Comparison of ENCODE assay signal across 10 cellular contexts in the genomic region with DNA sequence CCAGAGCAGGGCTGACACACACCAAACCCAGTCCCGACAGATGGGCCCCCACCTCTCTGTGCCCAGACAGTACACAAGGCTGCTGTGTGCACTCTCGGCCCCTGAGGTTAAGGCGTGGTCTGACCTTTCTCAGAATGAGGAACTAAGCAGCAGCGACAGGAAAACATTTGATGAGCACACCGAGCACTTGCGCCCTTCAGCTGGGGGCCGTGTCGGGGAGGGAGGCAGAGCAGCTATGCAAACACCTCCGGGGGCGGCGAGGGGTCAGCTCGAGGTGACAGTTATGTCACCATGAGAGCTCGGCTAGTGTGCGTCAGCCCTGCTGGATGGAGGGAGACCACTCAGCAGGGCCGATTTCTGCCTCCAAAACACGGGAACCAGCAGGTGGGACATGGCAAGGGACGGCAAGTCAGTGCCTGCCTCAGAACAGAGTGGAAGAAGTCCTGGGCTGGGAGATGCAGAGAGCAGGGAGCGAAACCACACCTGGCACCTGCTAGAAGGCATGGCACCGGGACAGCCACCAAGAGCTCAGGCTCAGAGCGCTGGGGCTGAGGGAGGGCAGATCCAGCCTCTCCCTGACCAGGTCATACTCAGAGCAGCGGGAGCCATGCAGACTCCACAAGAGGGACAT. TPM values are rescaled to one million over a fixed set of nuclear protein-coding genes. Genes with fewer than 3 reads are reported as not detected.
A peak's percentile ranks its signal among the peaks of the same experiment; 100 is the strongest.
DNase-seq lines count a peak whose midpoint lies in the region; ATAC-seq, FAIRE-seq and TF ChIP-seq lines count a peak whose summit lies in the region.
"Had no signal": no experiment of that assay in that cellular context is flagged by ENCODE, and none has a peak within 500 bp of the region (broad histone marks: within the 10 kb centered on the region; RNA-seq: fewer than 3 reads in every experiment).

No MANE protein-coding gene starts in this region.

- CTCF ChIA-PET in K562 (lab: Yijun Ruan, JAX; ENCODE audit: low intra/inter-chr PET ratio) = no interaction called here

- H3K9me3 ChIP-seq in K562 (replicated peaks; ENCODE audit: control insufficient read depth, insufficient read depth, low read depth, low read length) (no peaks in the 10 kb centered on the region), SJCRH30 (replicated peaks) (no peaks in the 10 kb centered on the region)
- H3K9me3 ChIP-seq: thoracic aorta had no signal

- DNase-seq in activated T-cell treated with anti-CD3 and anti-CD28 coated beads, Interleukin-2, amount 50 U/mL, for 24 hours = peak; percentile 39
- DNase-seq in activated T-cell treated with anti-CD3 and anti-CD28 coated beads for 4 hours (no peak), NCI-H2171 treated with DMSO at 0.1 percent for 48 hours (lab: John Stamatoyannopoulos, UW) (peak; percentile 59), K562 (ENCODE audit: extremely low read depth in 1 of 4, low spot score in 3 of 4) (peak; percentile 12 to 61 (median 30)), sciatic nerve (ENCODE audit: low spot score) (no peak), SJCRH30 (no peak), ecto neural progenitor cell (ENCODE audit: low spot score) (no peak)

- H3K36me3 Mint-ChIP-seq in activated T-cell treated with anti-CD3 and anti-CD28 coated beads, Interleukin-2, amount 50 U/mL, for 24 hours (ENCODE audit: low read depth) = no peaks in the 10 kb centered on the region
- H3K36me3 Mint-ChIP-seq: CD8-positive, alpha-beta memory T cell had no signal

- BruUV-seq in K562 (replicated peaks; lab: Mats Ljungman, UMichigan) = no TSS peak

- H3K36me3 ChIP-seq in K562 (ENCODE audit: control insufficient read depth, insufficient read depth, low read length) (no peaks in the 10 kb centered on the region), SJCRH30 (no peaks in the 10 kb centered on the region)

- no peak overlapping the region for H3K4me3 Mint-ChIP-seq in activated T-cell treated with anti-CD3 and anti-CD28 coated beads, Interleukin-2, amount 50 U/mL, for 24 hours
- H3K4me3 Mint-ChIP-seq: CD8-positive, alpha-beta memory T cell had no signal

- H3K27me3 ChIP-seq in K562 (ENCODE audit: control insufficient read depth in 2 of 2, insufficient read depth in 2 of 2, low read length in 2 of 2) = peaks cover 3 to 21% of the 10 kb centered on the region in 2 experiments; a peak in 3 of 5 replicates
- no peaks in the 10 kb centered on the region for H3K27me3 ChIP-seq in SJCRH30

- FAIRE-seq in K562 (lab: Jason Lieb, UNC) = no peak

- no peaks in the 10 kb centered on the region for H3K9me3 Mint-ChIP-seq in activated T-cell treated with anti-CD3 and anti-CD28 coated beads, Interleukin-2, amount 50 U/mL, for 24 hours
- H3K9me3 Mint-ChIP-seq: CD8-positive, alpha-beta memory T cell had no signal

- TF ChIP-seq POLR2A in K562 (conservative IDR thresholded peaks at IDR 0.05) = no peak

- TF ChIP-seq EP300 in K562 (IDR thresholded peaks at IDR 0.05; ENCODE audit: low read length) = no peak

- H3K27ac Mint-ChIP-seq in activated T-cell treated with anti-CD3 and anti-CD28 coated beads, Interleukin-2, amount 50 U/mL, for 24 hours = no peak overlapping the region
- H3K27ac Mint-ChIP-seq: CD8-positive, alpha-beta memory T cell had no signal

- H3K27me3 Mint-ChIP-seq in activated T-cell treated with anti-CD3 and anti-CD28 coated beads, Interleukin-2, amount 50 U/mL, for 24 hours = peaks cover 10% of the 10 kb centered on the region

- H3K79me2 ChIP-seq in K562 (ENCODE audit: control insufficient read depth, insufficient read depth, low read length) = no peaks in the 10 kb centered on the region

- intact Hi-C loops in K562 (cut with micrococcal nuclease) = no loop called here
- intact Hi-C loops in sciatic nerve (cut with DNase I) = no loop called here

- no peak overlapping the region; a peak in 1 of 4 replicates for H3K9ac ChIP-seq in K562 (ENCODE audit: insufficient read depth in 1 of 2, low read depth in 2 of 2, low read length in 2 of 2)

- H3K9me1 ChIP-seq in K562 (ENCODE audit: control insufficient read depth, insufficient read depth, low read length) = no peaks in the 10 kb centered on the region

- TF ChIP-seq CTCF in K562 (IDR thresholded peaks at IDR 0.05 in 2 of 3, conservative IDR thresholded peaks at IDR 0.05 in 1 of 3; ENCODE audit: insufficient read depth in 2 of 3, low read depth in 1 of 3, low read length in 3 of 3) = no peak

- H3K27ac ChIP-seq in K562 (ENCODE audit: extremely low read depth, low read depth, low read length) = no peak overlapping the region
- no peak overlapping the region for H3K27ac ChIP-seq in SJCRH30
- H3K27ac ChIP-seq: thoracic aorta had no signal

- ATAC-seq in HG02759 (IDR thresholded peaks at IDR 0.05; ENCODE audit: unreplicated experiment) (peak; percentile 98), K562 (peak; percentile 92), sciatic nerve (peak; percentile 19)

- no peak overlapping the region for H3K4me3 ChIP-seq in K562
- H3K4me3 ChIP-seq in SJCRH30 = no peak overlapping the region
- H3K4me3 ChIP-seq: thoracic aorta had no signal

- peaks cover 10% of the 10 kb centered on the region for H3K4me1 Mint-ChIP-seq in activated T-cell treated with anti-CD3 and anti-CD28 coated beads, Interleukin-2, amount 50 U/mL, for 24 hours (ENCODE audit: low read depth)

- no peak overlapping the region for H2AFZ ChIP-seq in K562 (ENCODE audit: low read depth, low read length)

- TF ChIP-seq RAD21 in K562 (CRISPR knock-in tag; conservative IDR thresholded peaks at IDR 0.05 in 1 of 2, IDR thresholded peaks at IDR 0.05 in 1 of 2) = 0 out of 4 replicates have a peak, but pooled peaks of 1 of the 2 experiments have one; percentile 2

- POLR2A ChIA-PET in K562 (lab: Yijun Ruan, JAX) = interaction anchor here (0.7 kb wide), 1 partner anchor 25 kb away, joined by 3 read pairs; no protein-coding TSS in a partner anchor

- H4K20me1 ChIP-seq in K562 (replicated peaks; ENCODE audit: control insufficient read depth, insufficient read depth, low read length) = no peaks in the 10 kb centered on the region; the same call in 1 of the 2 replicates

- WGBS in K562 (ENCODE audit: insufficient coverage, low coverage, missing lambda C conversion rate) = 9% methylated on average over 15 of the region's 21 CpGs

- H3K4me2 ChIP-seq in K562 (ENCODE audit: insufficient read depth, low read length) = no peak overlapping the region; the same call in 1 of the 2 replicates

- in situ Hi-C loops in K562 (cut with MboI) = no loop called here

- H3K4me1 ChIP-seq in K562 (replicated peaks in 1 of 2; ENCODE audit: control insufficient read depth in 2 of 2, insufficient read depth in 2 of 2, low read length in 2 of 2) = peaks cover 8 to 12% of the 10 kb centered on the region in 2 experiments; a peak in 4 of 5 replicates
- no peaks in the 10 kb centered on the region for H3K4me1 ChIP-seq in SJCRH30

TF ChIP-seq in K562, 482 proteins besides CTCF, POLR2A, EP300 and RAD21 (continues in another document):
- TF ChIP-seq, protein P1, sequence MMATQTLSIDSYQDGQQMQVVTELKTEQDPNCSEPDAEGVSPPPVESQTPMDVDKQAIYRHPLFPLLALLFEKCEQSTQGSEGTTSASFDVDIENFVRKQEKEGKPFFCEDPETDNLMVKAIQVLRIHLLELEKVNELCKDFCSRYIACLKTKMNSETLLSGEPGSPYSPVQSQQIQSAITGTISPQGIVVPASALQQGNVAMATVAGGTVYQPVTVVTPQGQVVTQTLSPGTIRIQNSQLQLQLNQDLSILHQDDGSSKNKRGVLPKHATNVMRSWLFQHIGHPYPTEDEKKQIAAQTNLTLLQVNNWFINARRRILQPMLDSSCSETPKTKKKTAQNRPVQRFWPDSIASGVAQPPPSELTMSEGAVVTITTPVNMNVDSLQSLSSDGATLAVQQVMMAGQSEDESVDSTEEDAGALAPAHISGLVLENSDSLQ (IDR thresholded peaks at IDR 0.05) = peak; percentile 50; the same call in 1 of the 2 replicates
- TF ChIP-seq, protein P2, sequence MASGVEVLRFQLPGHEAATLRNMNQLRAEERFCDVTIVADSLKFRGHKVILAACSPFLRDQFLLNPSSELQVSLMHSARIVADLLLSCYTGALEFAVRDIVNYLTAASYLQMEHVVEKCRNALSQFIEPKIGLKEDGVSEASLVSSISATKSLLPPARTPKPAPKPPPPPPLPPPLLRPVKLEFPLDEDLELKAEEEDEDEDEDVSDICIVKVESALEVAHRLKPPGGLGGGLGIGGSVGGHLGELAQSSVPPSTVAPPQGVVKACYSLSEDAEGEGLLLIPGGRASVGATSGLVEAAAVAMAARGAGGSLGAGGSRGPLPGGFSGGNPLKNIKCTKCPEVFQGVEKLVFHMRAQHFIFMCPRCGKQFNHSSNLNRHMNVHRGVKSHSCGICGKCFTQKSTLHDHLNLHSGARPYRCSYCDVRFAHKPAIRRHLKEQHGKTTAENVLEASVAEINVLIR (CRISPR knock-in tag; IDR thresholded peaks at IDR 0.05) = no peak
- TF ChIP-seq KDM5B (IDR thresholded peaks at IDR 0.05; ENCODE audit: insufficient replicate concordance, low read depth, low read length) = no peak
- TF ChIP-seq BMI1 (IDR thresholded peaks at IDR 0.05; ENCODE audit: low read length) = no peak
- TF ChIP-seq BACH1 (tag; IDR thresholded peaks at IDR 0.05) = no peak

RNA-seq across cellular contexts. Expression of a gene that starts 57.4 kb away (rescaled TPM):
- 0.11 and 0.35 TPM in 2 replicates for total RNA-seq in K562 (2011; cell fraction: chromatin; rRNA removed; ENCODE audit: low replicate concordance)
- total RNA-seq in K562 (2011; cell fraction: nucleolus; rRNA removed) = 1.1 TPM in 1 of 2 replicates, not detected in the other
- 0.15 TPM in 1 of 2 replicates, not detected in the other for total RNA-seq in K562 (2011; cell fraction: nucleoplasm; rRNA removed)
- total RNA-seq in K562 (2014; rRNA removed) = 0.04 and 0.09 TPM in 2 replicates
- 0.15 TPM in 1 of 2 replicates, not detected in the other for total RNA-seq in K562 (2014; rRNA removed; fragmentation: Illumina TruSeq; extraction: Trizol)
- 0.04 TPM in 2 replicates for total RNA-seq in K562 (2015; rRNA removed; fragmentation: Illumina TruSeq; extraction: Trizol)
- total RNA-seq in K562 (2021) = 0.13 and 0.16 TPM in 2 replicates
- 0.07 TPM in 1 of 2 replicates, not detected in the other for polyA plus RNA-seq in K562 (2011; rRNA removed)
- polyA plus RNA-seq in K562 (2011; cell fraction: cytosol; rRNA removed) = 0.03 and 0.12 TPM in 2 replicates
- polyA plus RNA-seq in K562 (2011; cell fraction: nucleus; rRNA removed) = 0.04 and 0.18 TPM in 2 replicates
- polyA plus RNA-seq in K562 (2012) = 0.19 and 0.25 TPM in 2 replicates
- polyA plus RNA-seq in K562 (2014; fragmentation: Illumina TruSeq; extraction: Trizol) = 0.09 and 0.11 TPM in 2 replicates
- polyA plus RNA-seq in K562 (2014; fragmentation: Nextera tagmentation; extraction: Ambion mirVana) = under 1 TPM; 0.07 to 0.08 TPM
- polyA plus RNA-seq in K562 (2014; rRNA removed) = 0.04 and 0.23 TPM in 2 replicates
- polyA minus RNA-seq in K562 (2011; rRNA and poly(A)+ RNA removed) = 0.04 TPM in 1 of 2 replicates, not detected in the other
- 0.27 TPM in 1 of 2 replicates, not detected in the other for polyA minus RNA-seq in K562 (2011; cell fraction: cytosol; rRNA and poly(A)+ RNA removed)
- 0.13 TPM in 1 of 2 replicates, not detected in the other for polyA minus RNA-seq in K562 (2011; cell fraction: nucleus; rRNA and poly(A)+ RNA removed)
- total RNA-seq in sciatic nerve = 31.7 TPM
- total RNA-seq in SJCRH30 (2014; rRNA removed; shearing (Covaris generic)) = 2.2 and 2.8 TPM in 2 replicates
- polyA plus RNA-seq: CD8-positive, alpha-beta memory T cell had no signal

Comparison
In these comparisons a context has a peak if more than half of its experiments do, and no peak if none do; other contexts are left out.
1. DNase-seq: peak in activated T-cell treated with anti-CD3 and anti-CD28 coated beads, Interleukin-2, amount 50 U/mL, for 24 hours (single experiment), NCI-H2171 treated with DMSO at 0.1 percent for 48 hours (single experiment) and K562 (4 of 4); none in activated T-cell treated with anti-CD3 and anti-CD28 coated beads for 4 hours (single experiment), sciatic nerve (single experiment), SJCRH30 (0 of 2) and ecto neural progenitor cell (single experiment).
2. ATAC-seq: peak in every context shown above with its lines; median percentile 98 in HG02759; 92 in K562; 19 in sciatic nerve.